In genomic region chr2:170674282-170674681, GRCh38 we compare ENCODE assay signal across 9 cellular contexts. TPM values are rescaled to one million over a fixed set of nuclear protein-coding genes. Genes with fewer than 3 reads are reported as not detected.
"Had no signal": no experiment of that assay in that cellular context is flagged by ENCODE, and none has a peak within 500 bp of the region (broad histone marks: within the 10 kb centered on the region; RNA-seq: fewer than 3 reads in every experiment).

No MANE protein-coding gene starts in this region.

RNA-seq across cellular contexts. Expression of gene SP5, which starts 40.9 kb away (rescaled TPM):
- total RNA-seq: kidney epithelial cell; lung microvascular endothelial cell; mammary epithelial cell; mononuclear cell; myocyte; naive thymus-derived CD4-positive, alpha-beta T cell; naive thymus-derived CD8-positive, alpha-beta T cell had no signal
- polyA plus RNA-seq: immature natural killer cell; keratinocyte; mammary epithelial cell; naive thymus-derived CD4-positive, alpha-beta T cell; naive thymus-derived CD8-positive, alpha-beta T cell had no signal
